In genomic region chr9:127154390-127155191, GRCh38 we compare ENCODE assay signal across 9 cellular contexts. TPM values are rescaled to one million over a fixed set of nuclear protein-coding genes. Genes with fewer than 3 reads are reported as not detected.
A peak's percentile ranks its signal among the peaks of the same experiment; 100 is the strongest.
DNase-seq lines count a peak whose midpoint lies in the region; ATAC-seq and TF ChIP-seq lines count a peak whose summit lies in the region.
"Had no signal": no experiment of that assay in that cellular context is flagged by ENCODE, and none has a peak within 500 bp of the region (broad histone marks: within the 10 kb centered on the region; RNA-seq: fewer than 3 reads in every experiment).

No MANE protein-coding gene starts in this region.

- H3K36me3 Mint-ChIP-seq in activated CD4-positive, alpha-beta T cell treated with anti-CD3 and anti-CD28 coated beads for 36 hours (ENCODE audit: low read depth) = no peaks in the 10 kb centered on the region

- ATAC-seq in activated CD4-positive, alpha-beta T cell treated with anti-CD3 and anti-CD28 coated beads for 36 hours = peak; percentile 80
- ATAC-seq in SK-N-SH treated with all-trans-retinoic acid at 6 μM for 48 hours = no peak

- no peak overlapping the region for H3K9ac ChIP-seq in skeletal muscle satellite cell (ENCODE audit: low read depth, low read length)

- H3K27me3 Mint-ChIP-seq in activated CD4-positive, alpha-beta T cell treated with anti-CD3 and anti-CD28 coated beads for 36 hours = peaks cover 8% of the 10 kb centered on the region

- H3K4me3 ChIP-seq in skeletal muscle satellite cell (ENCODE audit: low read length) = peak overlapping the region; percentile 19
- H3K4me3 ChIP-seq: SK-N-MC had no signal

- peaks cover 11% of the 10 kb centered on the region for H3K27me3 ChIP-seq in skeletal muscle satellite cell (ENCODE audit: control insufficient read depth, insufficient read depth, low read length)

- H3K9me3 Mint-ChIP-seq in activated CD4-positive, alpha-beta T cell treated with anti-CD3 and anti-CD28 coated beads for 36 hours (ENCODE audit: low read depth) = no peaks in the 10 kb centered on the region

- POLR2A ChIA-PET in activated CD4-positive, alpha-beta T cell treated with anti-CD3 and anti-CD28 coated beads for 36 hours (lab: Charles Lee) = no interaction called here

- peak overlapping the region; percentile 58 for H3K4me2 ChIP-seq in skeletal muscle satellite cell (ENCODE audit: low read length)

- intact Hi-C loops in activated CD4-positive, alpha-beta T cell treated with anti-CD3 and anti-CD28 coated beads for 36 hours (cut with DNase I, micrococcal nuclease) = loop anchor here (1.0 to 2.0 kb wide), 2 partner anchors 149 to 168 kb away; no protein-coding TSS in a partner anchor

- no peaks in the 10 kb centered on the region for H3K9me3 ChIP-seq in skeletal muscle satellite cell (replicated peaks; ENCODE audit: low read length)

- H3K4me1 Mint-ChIP-seq in activated CD4-positive, alpha-beta T cell treated with anti-CD3 and anti-CD28 coated beads for 36 hours = peaks cover 14% of the 10 kb centered on the region

- peak overlapping the region; percentile 9 for H3K27ac Mint-ChIP-seq in activated CD4-positive, alpha-beta T cell treated with anti-CD3 and anti-CD28 coated beads for 36 hours

- CTCF ChIA-PET in activated CD4-positive, alpha-beta T cell treated with anti-CD3 and anti-CD28 coated beads for 36 hours (lab: Charles Lee) = interaction anchor here (0.6 to 1.5 kb wide), 3 partner anchors 9 to 413 kb away, joined by 3 to 5 read pairs (median 4); no protein-coding TSS in a partner anchor

- DNase-seq in activated CD4-positive, alpha-beta T cell treated with anti-CD3 and anti-CD28 coated beads for 36 hours = peak; percentile 50
- DNase-seq in activated CD4-positive, alpha-beta T cell treated with anti-CD3 and anti-CD28 coated beads for 1 hour = no peak
- DNase-seq in NCI-H2196 (lab: John Stamatoyannopoulos, UW; ENCODE audit: unreplicated experiment) (peak; percentile 40), fibroblast of peridontal ligament (ENCODE audit: extremely low read depth) (peak; percentile 90), HuH-7 (ENCODE audit: low spot score) (no peak), DMS53 treated with DMSO at 0.1 percent for 48 hours (lab: John Stamatoyannopoulos, UW; ENCODE audit: unreplicated experiment) (no peak)

- H3K4me3 Mint-ChIP-seq in activated CD4-positive, alpha-beta T cell treated with anti-CD3 and anti-CD28 coated beads for 36 hours = no peak overlapping the region

- H3K36me3 ChIP-seq in skeletal muscle satellite cell (ENCODE audit: insufficient read depth, low read length) = no peaks in the 10 kb centered on the region

- peaks cover 26% of the 10 kb centered on the region for H3K4me1 ChIP-seq in skeletal muscle satellite cell (ENCODE audit: control insufficient read depth, insufficient read depth, low read length)

TF ChIP-seq in SK-N-SH treated with all-trans-retinoic acid at 6 μM for 48 hours, 23 proteins besides CTCF, POLR2A, EP300 and RAD21:
- no peak for TF ChIP-seq RARB (CRISPR knock-in tag; IDR thresholded peaks at IDR 0.05)
- no peak for TF ChIP-seq ZFP3 (CRISPR knock-in tag; IDR thresholded peaks at IDR 0.05)
- TF ChIP-seq TOX (CRISPR knock-in tag; IDR thresholded peaks at IDR 0.05; ENCODE audit: borderline replicate concordance) = no peak
- TF ChIP-seq ARNTL (CRISPR knock-in tag; IDR thresholded peaks at IDR 0.05; ENCODE audit: borderline replicate concordance, low read depth) = no peak
- no peak for TF ChIP-seq CSRNP3 (CRISPR knock-in tag; IDR thresholded peaks at IDR 0.05)
- no peak for TF ChIP-seq ZNF565 (CRISPR knock-in tag; conservative IDR thresholded peaks at IDR 0.05; ENCODE audit: low read depth)
- TF ChIP-seq BACH2 (CRISPR knock-in tag; IDR thresholded peaks at IDR 0.05; ENCODE audit: borderline replicate concordance) = no peak
- no peak for TF ChIP-seq CSDC2 (CRISPR knock-in tag; IDR thresholded peaks at IDR 0.05)
- no peak for TF ChIP-seq PPARA (CRISPR knock-in tag; IDR thresholded peaks at IDR 0.05; ENCODE audit: borderline replicate concordance)
- no peak for TF ChIP-seq ESRRG (CRISPR knock-in tag; IDR thresholded peaks at IDR 0.05)
- TF ChIP-seq PATZ1 (CRISPR knock-in tag; IDR thresholded peaks at IDR 0.05; ENCODE audit: borderline replicate concordance) = no peak
- no peak for TF ChIP-seq CREB5 (CRISPR knock-in tag; IDR thresholded peaks at IDR 0.05; ENCODE audit: low read depth)
- TF ChIP-seq ZC3H10 (CRISPR knock-in tag; IDR thresholded peaks at IDR 0.05) = no peak
- no peak for TF ChIP-seq ZNF8 (CRISPR knock-in tag; IDR thresholded peaks at IDR 0.05)
TF ChIP-seq in SK-N-SH treated with all-trans-retinoic acid at 6 μM for 48 hours: peak in this region for 0.

RNA-seq across cellular contexts. Expression of gene ANGPTL2, which starts 32.2 kb away (rescaled TPM):
- not detected for total RNA-seq in activated CD4-positive, alpha-beta T cell treated with anti-CD3 and anti-CD28 coated beads for 36 hours
- total RNA-seq in skeletal muscle satellite cell (2012; rRNA removed) = 2.3 and 2.4 TPM in 2 replicates

Comparison
In these comparisons a context has a peak if more than half of its experiments do, and no peak if none do; other contexts are left out.
1. DNase-seq: peak in activated CD4-positive, alpha-beta T cell treated with anti-CD3 and anti-CD28 coated beads for 36 hours (single experiment), NCI-H2196 (single experiment) and fibroblast of peridontal ligament (single experiment); none in activated CD4-positive, alpha-beta T cell treated with anti-CD3 and anti-CD28 coated beads for 1 hour (single experiment), HuH-7 (single experiment) and DMS53 treated with DMSO at 0.1 percent for 48 hours (single experiment).